In genomic region chr1:60281360-60281932, GRCh38 we compare ENCODE assay signal across 8 cellular contexts.
A peak's percentile ranks its signal among the peaks of the same experiment; 100 is the strongest.
DNase-seq lines count a peak whose midpoint lies in the region; ATAC-seq and TF ChIP-seq lines count a peak whose summit lies in the region.

No MANE protein-coding gene starts in this region.

- H3K4me1 ChIP-seq in GM23338 (ENCODE audit: insufficient read depth) (no peaks in the 10 kb centered on the region), PC-3 (ENCODE audit: insufficient read depth, low read length) (0 out of 2 replicates have a peak, but pooled peaks cover 8% of the 10 kb centered on the region)

- H3K27ac ChIP-seq in GM23338 (ENCODE audit: low read depth) (no peak overlapping the region), PC-3 (ENCODE audit: low read length) (no peak overlapping the region)

- H3K79me2 ChIP-seq in GM23338 (replicated peaks; ENCODE audit: insufficient read depth) (no peaks in the 10 kb centered on the region), PC-3 (ENCODE audit: low read length) (no peaks in the 10 kb centered on the region)

- ATAC-seq in GM23338 (peak; percentile 100), PC-3 (peak; percentile 99)

- H3K9me3 Mint-ChIP-seq in activated T-cell treated with anti-CD3 and anti-CD28 coated beads, Interleukin-2, amount 50 U/mL, for 24 hours: no peaks in the 10 kb centered on the region
- no peaks in the 10 kb centered on the region for H3K9me3 Mint-ChIP-seq in GM23338

- intact Hi-C loops in PC-3 (cut with micrococcal nuclease): loop anchor here (1.0 to 5.0 kb wide), 5 partner anchors 144 to 761 kb away; no protein-coding TSS in a partner anchor

- H3K4me1 Mint-ChIP-seq in activated T-cell treated with anti-CD3 and anti-CD28 coated beads, Interleukin-2, amount 50 U/mL, for 24 hours (ENCODE audit: low read depth): peaks cover 8% of the 10 kb centered on the region
- H3K4me1 Mint-ChIP-seq in GM23338: peaks cover 6% of the 10 kb centered on the region; the same call in 2 of the 3 replicates

- peak; percentile 38 to 44 for DNase-seq in activated T-cell treated with anti-CD3 and anti-CD28 coated beads, Interleukin-2, amount 50 U/mL, for 48 hours
- no peak for DNase-seq in activated T-cell treated with anti-CD3 and anti-CD28 coated beads, Interleukin-2, amount 50 U/mL, for 24 hours
- DNase-seq in GM23338 (ENCODE audit: low spot score) (peak; percentile 89), KBM-7 (peak; percentile 69), PC-3 (peak; percentile 85), cerebellar cortex (ENCODE audit: low spot score) (peak; percentile 70), left kidney (ENCODE audit: low read depth, low spot score) (peak; percentile 87), superior temporal gyrus (ENCODE audit: extremely low spot score) (peak; percentile 91)

- H3K9ac ChIP-seq in PC-3 (ENCODE audit: low read length): no peak overlapping the region

- H3K27me3 Mint-ChIP-seq in activated T-cell treated with anti-CD3 and anti-CD28 coated beads, Interleukin-2, amount 50 U/mL, for 24 hours: no peaks in the 10 kb centered on the region
- peaks cover 4% of the 10 kb centered on the region for H3K27me3 Mint-ChIP-seq in GM23338 (ENCODE audit: insufficient read depth, low read depth, poor library complexity)

- BruUV-seq in PC-3 (replicated peaks; lab: Mats Ljungman, UMichigan): no TSS peak

- H3K27me3 ChIP-seq in GM23338 (ENCODE audit: insufficient read depth): no peaks in the 10 kb centered on the region
- H3K27me3 ChIP-seq in PC-3 (ENCODE audit: low read length): no peaks in the 10 kb centered on the region

- H3K27ac Mint-ChIP-seq in activated T-cell treated with anti-CD3 and anti-CD28 coated beads, Interleukin-2, amount 50 U/mL, for 24 hours: no peak overlapping the region
- H3K27ac Mint-ChIP-seq in GM23338: no peak overlapping the region

- H3K9me2 ChIP-seq in GM23338 (ENCODE audit: insufficient read depth) (no peaks in the 10 kb centered on the region), PC-3 (replicated peaks; ENCODE audit: low read length) (no peaks in the 10 kb centered on the region)

- H4K20me1 ChIP-seq in GM23338 (replicated peaks; ENCODE audit: insufficient read depth): no peaks in the 10 kb centered on the region
- no peaks in the 10 kb centered on the region for H4K20me1 ChIP-seq in PC-3 (ENCODE audit: low read length)

- in situ Hi-C loops in KBM-7 (cut with MboI; ENCODE audit: low pct_unique_long_range_greater_than_20kb, low sequenced_read_pairs): no loop called here

- H3F3A ChIP-seq in GM23338 (replicated peaks; ENCODE audit: low read depth) (no peaks in the 10 kb centered on the region), PC-3 (ENCODE audit: low read length, unreplicated experiment) (no peaks in the 10 kb centered on the region)

- CTCF ChIA-PET in PC-3 (lab: Charles Lee): interaction anchor here (0.5 to 1.4 kb wide), 9 partner anchors 84 to 1572 kb away, joined by 3 to 41 read pairs (median 4); no protein-coding TSS in a partner anchor

- peak; percentile 83 to 98 for TF ChIP-seq CTCF in GM23338 (conservative IDR thresholded peaks at IDR 0.05; ENCODE audit: low read depth in 2 of 2)
- TF ChIP-seq CTCF in PC-3 (conservative IDR thresholded peaks at IDR 0.05; ENCODE audit: low read depth, low read length): peak; percentile 95

- H3K36me3 Mint-ChIP-seq in activated T-cell treated with anti-CD3 and anti-CD28 coated beads, Interleukin-2, amount 50 U/mL, for 24 hours (ENCODE audit: low read depth): no peaks in the 10 kb centered on the region
- H3K36me3 Mint-ChIP-seq in GM23338 (ENCODE audit: low read depth): no peaks in the 10 kb centered on the region

- H3K4me2 ChIP-seq in GM23338 (no peak overlapping the region), PC-3 (ENCODE audit: low read length) (peak overlapping the region; percentile 48)

- POLR2A ChIA-PET in PC-3 (lab: Charles Lee; ENCODE audit: unreplicated experiment): no interaction called here

- H3K4me3 ChIP-seq in GM23338 (no peak overlapping the region), PC-3 (ENCODE audit: low read length) (no peak overlapping the region; the same call in 1 of the 2 replicates)

- no peak overlapping the region for H3K4me3 Mint-ChIP-seq in activated T-cell treated with anti-CD3 and anti-CD28 coated beads, Interleukin-2, amount 50 U/mL, for 24 hours
- no peak overlapping the region for H3K4me3 Mint-ChIP-seq in GM23338

- H2AFZ ChIP-seq in GM23338 (peak overlapping the region; percentile 2; the same call in 1 of the 2 replicates), PC-3 (ENCODE audit: low read length) (peak overlapping the region; percentile 20; the same call in 1 of the 2 replicates)

- no peaks in the 10 kb centered on the region for H3K36me3 ChIP-seq in GM23338 (ENCODE audit: insufficient read depth)
- no peaks in the 10 kb centered on the region for H3K36me3 ChIP-seq in PC-3 (ENCODE audit: low read depth, low read length)

- H3K9me3 ChIP-seq in PC-3 (ENCODE audit: low read length): no peaks in the 10 kb centered on the region

TF ChIP-seq in GM23338, 12 proteins besides CTCF, POLR2A, EP300 and RAD21 (continues in another document):
- TF ChIP-seq ZNF462 (CRISPR knock-in tag; IDR thresholded peaks at IDR 0.05) (no peak), CREB1 (CRISPR knock-in tag; IDR thresholded peaks at IDR 0.05; ENCODE audit: low read depth) (no peak), NANOG (IDR thresholded peaks at IDR 0.05; ENCODE audit: borderline replicate concordance) (no peak)
